In genomic region chr12:57380300-57380699, GRCh38 we compare ENCODE assay signal across 24 cellular contexts. TPM values are rescaled to one million over a fixed set of nuclear protein-coding genes. Genes with fewer than 3 reads are reported as not detected.
DNase-seq lines count a peak whose midpoint lies in the region; FAIRE-seq and TF ChIP-seq lines count a peak whose summit lies in the region.
"Had no signal": no experiment of that assay in that cellular context is flagged by ENCODE, and none has a peak within 500 bp of the region (broad histone marks: within the 10 kb centered on the region; RNA-seq: fewer than 3 reads in every experiment).

No MANE protein-coding gene starts in this region.

- H3K79me2 ChIP-seq in MM.1S (ENCODE audit: low read length) = no peaks in the 10 kb centered on the region

- no peaks in the 10 kb centered on the region for H3K9me2 ChIP-seq in MM.1S (replicated peaks; ENCODE audit: insufficient read depth, low read length)

- H3K27me3 ChIP-seq in MM.1S (replicated peaks; ENCODE audit: insufficient read depth, low read length) (no peaks in the 10 kb centered on the region), SJSA1 (replicated peaks) (no peaks in the 10 kb centered on the region), small intestine (ENCODE audit: control insufficient read depth in 2 of 2, insufficient read depth in 2 of 2, low read length in 2 of 2) (no peaks in the 10 kb centered on the region)

- no peak for TF ChIP-seq CTCF in MM.1S (IDR thresholded peaks at IDR 0.05; ENCODE audit: low read length)

- H4K20me1 ChIP-seq in MM.1S (ENCODE audit: insufficient read depth, low read length) = no peaks in the 10 kb centered on the region

- 96 to 100% (median 97%) methylated on average over 1 of the region's 1 CpG for WGBS in small intestine, 3 donors

- H3K4me2 ChIP-seq in MM.1S (ENCODE audit: low read depth, low read length) = peak overlapping the region; percentile 42

- H3K9me3 ChIP-seq in MM.1S (replicated peaks; ENCODE audit: insufficient read depth, low read length) = no peaks in the 10 kb centered on the region
- no peaks in the 10 kb centered on the region for H3K9me3 ChIP-seq in SJSA1 (replicated peaks)
- H3K9me3 ChIP-seq in small intestine (ENCODE audit: control insufficient read depth, low read depth) = no peaks in the 10 kb centered on the region

- H3K4me1 ChIP-seq in MM.1S (ENCODE audit: low read length) (peaks cover 19% of the 10 kb centered on the region), SJSA1 (replicated peaks) (peaks cover 5% of the 10 kb centered on the region), small intestine (ENCODE audit: control insufficient read depth in 2 of 2, insufficient read depth in 1 of 2, low read depth in 1 of 2, low read length in 1 of 2) (no peaks in the 10 kb centered on the region)

- H3K36me3 ChIP-seq in MM.1S (replicated peaks; ENCODE audit: insufficient read depth, low read length) (no peaks in the 10 kb centered on the region), SJSA1 (peaks cover 44% of the 10 kb centered on the region), small intestine (ENCODE audit: control insufficient read depth in 2 of 2, insufficient read depth in 2 of 2, low read length in 2 of 2) (no peaks in the 10 kb centered on the region)

- H3F3A ChIP-seq in MM.1S (ENCODE audit: insufficient read depth, low read length) = peaks cover 7% of the 10 kb centered on the region

- H3K4me3 ChIP-seq in MM.1S (ENCODE audit: low read length) = peak overlapping the region; percentile 10; the same call in 1 of the 2 replicates
- no peak overlapping the region for H3K4me3 ChIP-seq in SJSA1
- H3K4me3 ChIP-seq in small intestine (ENCODE audit: low read depth in 1 of 2, low read length in 2 of 2) = no peak overlapping the region
- H3K4me3 ChIP-seq: GM23248 had no signal

- H3K9ac ChIP-seq in MM.1S (ENCODE audit: low read length) = no peak overlapping the region
- H3K9ac ChIP-seq: GM23248 had no signal

- DNase-seq in SIG-M5 treated with dmso at 0.1 percent for 504 hours (lab: John Stamatoyannopoulos, UW; ENCODE audit: unreplicated experiment) (peak; percentile 28), SIG-M5 (lab: John Stamatoyannopoulos, UW) (no peak), MM.1S (peak; percentile 31), SJSA1 (ENCODE audit: low read depth in 1 of 2, low spot score in 2 of 2) (peak; percentile 65 to 70), fibroblast of gingiva (ENCODE audit: low read depth) (peak; percentile 9), small intestine (no peak), NCI-H510A (lab: John Stamatoyannopoulos, UW) (no peak), NCI-H1930 (lab: John Stamatoyannopoulos, UW) (no peak)
- DNase-seq: 8988T, ACHN, Calu3, DMS79 treated with DMSO at 0.1 percent for 48 hours, GF-D8, GM23248, H7, IMR-90, KG1, NCI-H2029 treated with DMSO at 0.1 percent for 48 hours, NCI-H226, NCI-H510A treated with DMSO at 0.1 percent for 48 hours, NCI-H748 treated with DMSO at 0.1 percent for 48 hours, PC-3 had no signal

- H3K27ac ChIP-seq in MM.1S (ENCODE audit: low read length) (peak overlapping the region; percentile 63), SJSA1 (no peak overlapping the region), small intestine (ENCODE audit: low read depth in 1 of 2, low read length in 1 of 2) (no peak overlapping the region)
- H3K27ac ChIP-seq: GM23248 had no signal

- FAIRE-seq in small intestine (lab: Jason Lieb, UNC) = no peak

- H2AFZ ChIP-seq in MM.1S (ENCODE audit: low read length) = no peak overlapping the region
- H2AFZ ChIP-seq: GM23248 had no signal

RNA-seq across cellular contexts. Expression of gene R3HDM2, which starts 50.5 kb away (rescaled TPM):
- 14.2 and 18.4 TPM in 2 replicates for total RNA-seq in SJSA1 (2014; rRNA removed; shearing (Covaris generic))
- polyA plus RNA-seq in small intestine = 10 to 100 TPM; 14.5 to 21.7 (median 15.7) TPM

RNA-seq across cellular contexts. Expression of gene INHBC, which starts 54.3 kb away (rescaled TPM):
- total RNA-seq in SJSA1 (2014; rRNA removed; shearing (Covaris generic)) = 0.18 and 0.88 TPM in 2 replicates
- polyA plus RNA-seq in small intestine = under 1 TPM in 1 of 3 donors, not detected in 2; 0.03 TPM
- total RNA-seq: Calu3; GM23248; H7; IMR-90; PC-3; SK-MEL-5; T-helper 1 cell treated with Interleukin-12 subunit alpha and Interleukin-12 subunit beta and Interleukin-4 antibody, amounts not matched to agents 30 ng/mL and 1 ng/mL, for 36 hours had no signal
- polyA plus RNA-seq: GM23248 had no signal

Comparison
In these comparisons a context has a peak if more than half of its experiments do, and no peak if none do; other contexts are left out.
1. DNase-seq: peak in SIG-M5 treated with dmso at 0.1 percent for 504 hours (single experiment), MM.1S (single experiment), SJSA1 (2 of 2) and fibroblast of gingiva (single experiment); none in SIG-M5 (single experiment), small intestine (single experiment), NCI-H510A (single experiment) and NCI-H1930 (0 of 2).